ENCODE assay signal across 1 cellular context in genomic region chr17:27778193-27778592, GRCh38.
TF ChIP-seq lines count a peak whose summit lies in the region.

No MANE protein-coding gene starts in this region.

TF ChIP-seq in WTC11, 78 proteins besides CTCF, POLR2A, EP300 and RAD21 (continued from another document):
- TF ChIP-seq CDX4 (CRISPR knock-in tag; IDR thresholded peaks at IDR 0.05; ENCODE audit: borderline replicate concordance) (no peak), TEAD4 (CRISPR knock-in tag; IDR thresholded peaks at IDR 0.05) (no peak), ELF4 (CRISPR knock-in tag; IDR thresholded peaks at IDR 0.05; ENCODE audit: low read depth) (no peak), HMGA2 (CRISPR knock-in tag; IDR thresholded peaks at IDR 0.05) (no peak)
TF ChIP-seq in WTC11: peak in this region for 0.
